ENCODE assay signal across 18 cellular contexts in genomic region chr10:29142516-29143314, GRCh38.
A peak's percentile ranks its signal among the peaks of the same experiment; 100 is the strongest.
DNase-seq lines count a peak whose midpoint lies in the region; ATAC-seq, FAIRE-seq and TF ChIP-seq lines count a peak whose summit lies in the region.
"Had no signal": no experiment of that assay in that cellular context is flagged by ENCODE, and none has a peak within 500 bp of the region (broad histone marks: within the 10 kb centered on the region; RNA-seq: fewer than 3 reads in every experiment).

No MANE protein-coding gene starts in this region.

- H3T11ph ChIP-seq in H9 (ENCODE audit: low read length) = no peak overlapping the region

- no peaks in the 10 kb centered on the region for H3K27me3 ChIP-seq in H9 (ENCODE audit: insufficient read depth, low read length)
- H3K27me3 ChIP-seq in K562 (ENCODE audit: control insufficient read depth in 2 of 2, insufficient read depth in 2 of 2, low read length in 2 of 2) = peaks cover 2 to 10% of the 10 kb centered on the region in 2 experiments; a peak in 4 of 5 replicates
- H3K27me3 ChIP-seq in smooth muscle cell (ENCODE audit: low read depth) = no peaks in the 10 kb centered on the region
- H3K27me3 ChIP-seq: BLaER1 treated with 17β-estradiol and CSF1 and Interleukin-3, amounts not matched to agents 10 nM and 100 nM had no signal

- no peaks in the 10 kb centered on the region for H3K9me1 ChIP-seq in K562 (ENCODE audit: control insufficient read depth, insufficient read depth, low read length)

- no peaks in the 10 kb centered on the region for H3K9me3 ChIP-seq in H9 (ENCODE audit: control insufficient read depth, low read depth, low read length)
- no peaks in the 10 kb centered on the region for H3K9me3 ChIP-seq in K562 (replicated peaks; ENCODE audit: control insufficient read depth, insufficient read depth, low read depth, low read length)
- H3K9me3 ChIP-seq in smooth muscle cell (replicated peaks; ENCODE audit: low read depth) = no peaks in the 10 kb centered on the region

- no peaks in the 10 kb centered on the region for H3K79me2 ChIP-seq in H9 (ENCODE audit: insufficient read depth, low read length)
- H3K79me2 ChIP-seq in K562 (ENCODE audit: control insufficient read depth, insufficient read depth, low read length) = no peaks in the 10 kb centered on the region
- H3K79me2 ChIP-seq in smooth muscle cell (ENCODE audit: low read depth) = no peaks in the 10 kb centered on the region

- H3K9ac ChIP-seq in H9 (ENCODE audit: extremely low read depth, insufficient read length, low read length) (peak overlapping the region; percentile 3), K562 (ENCODE audit: insufficient read depth in 1 of 2, low read depth in 2 of 2, low read length in 2 of 2) (peak overlapping the region; percentile 18 to 74; a peak in 3 of 4 replicates), smooth muscle cell (ENCODE audit: low read depth) (peak overlapping the region; percentile 48)
- H3K9ac ChIP-seq: BLaER1 treated with 17β-estradiol and CSF1 and Interleukin-3, amounts not matched to agents 10 nM and 100 nM had no signal

- peaks cover 0 to 4% (median 3%) of the 10 kb centered on the region in 3 experiments; a peak in 2 of 7 replicates for H3K36me3 Mint-ChIP-seq in H9 (ENCODE audit: insufficient read depth in 1 of 3, low read depth in 3 of 3)
- H3K36me3 Mint-ChIP-seq in naive thymus-derived CD8-positive, alpha-beta T cell = no peaks in the 10 kb centered on the region

- TF ChIP-seq POLR2A in K562 (conservative IDR thresholded peaks at IDR 0.05) = no peak

- WGBS in H9 (ENCODE audit: extremely low coverage, insufficient read length, low lambda C conversion rate) = no CpG with 5 or more reads among the region's 29 CpGs
- 33% methylated on average over 28 of the region's 29 CpGs for WGBS in K562 (ENCODE audit: insufficient coverage, low coverage, missing lambda C conversion rate)
- 18% methylated on average over 17 of the region's 29 CpGs for WGBS in smooth muscle cell (ENCODE audit: low lambda C conversion rate)

- no peak overlapping the region for H4K8ac ChIP-seq in H9 (replicated peaks; ENCODE audit: insufficient read length, low read depth, low read length)

- peaks cover 3% of the 10 kb centered on the region for H3K23me2 ChIP-seq in H9 (ENCODE audit: insufficient read length, low read depth, low read length, poor library complexity, severe bottlenecking)

- H3K4me3 ChIP-seq in K562 (peak overlapping the region; percentile 22; the same call in 1 of the 2 replicates), smooth muscle cell (peak overlapping the region; percentile 37)
- H3K4me3 ChIP-seq: BLaER1 treated with 17β-estradiol and CSF1 and Interleukin-3, amounts not matched to agents 10 nM and 100 nM; lung had no signal

- H3K4me2 ChIP-seq in H9 (ENCODE audit: insufficient read depth, insufficient read length, low read length) (peak overlapping the region; percentile 63), K562 (ENCODE audit: insufficient read depth, low read length) (peak overlapping the region; percentile 65), smooth muscle cell (peak overlapping the region; percentile 84)
- H3K4me2 ChIP-seq: BLaER1 treated with 17β-estradiol and CSF1 and Interleukin-3, amounts not matched to agents 10 nM and 100 nM had no signal

- TF ChIP-seq CTCF in H9 (conservative IDR thresholded peaks at IDR 0.05) (peak; percentile 56; the same call in 2 of the 3 replicates), K562 (IDR thresholded peaks at IDR 0.05 in 2 of 3, conservative IDR thresholded peaks at IDR 0.05 in 1 of 3; ENCODE audit: insufficient read depth in 2 of 3, low read depth in 1 of 3, low read length in 3 of 3) (peak; percentile 34 to 57 (median 57); a peak in 4 of 6 replicates), smooth muscle cell (IDR thresholded peaks at IDR 0.05; ENCODE audit: borderline replicate concordance, insufficient read depth, poor library complexity, severe bottlenecking) (peak; percentile 34)

- no peak overlapping the region for H3K4ac ChIP-seq in H9 (ENCODE audit: low read depth, low read length)

- H4K20me1 ChIP-seq in H9 (ENCODE audit: control insufficient read depth, insufficient read depth, insufficient read length) (no peaks in the 10 kb centered on the region), K562 (replicated peaks; ENCODE audit: control insufficient read depth, insufficient read depth, low read length) (no peaks in the 10 kb centered on the region), smooth muscle cell (ENCODE audit: low read depth) (no peaks in the 10 kb centered on the region)
- H4K20me1 ChIP-seq: BLaER1 treated with 17β-estradiol and CSF1 and Interleukin-3, amounts not matched to agents 10 nM and 100 nM had no signal

- H3K79me1 ChIP-seq in H9 (ENCODE audit: insufficient read depth, low read depth, low read length, poor library complexity, severe bottlenecking) = no peaks in the 10 kb centered on the region

- peak; percentile 47 to 65; a peak in 3 of 4 replicates for TF ChIP-seq RAD21 in K562 (CRISPR knock-in tag; conservative IDR thresholded peaks at IDR 0.05 in 1 of 2, IDR thresholded peaks at IDR 0.05 in 1 of 2)

- H3K4me1 ChIP-seq in H9 (ENCODE audit: insufficient read depth, low read length) (peaks cover 2% of the 10 kb centered on the region; the same call in 1 of the 2 replicates), K562 (replicated peaks in 1 of 2; ENCODE audit: control insufficient read depth in 2 of 2, insufficient read depth in 2 of 2, low read length in 2 of 2) (peaks cover 0 to 8% of the 10 kb centered on the region in 2 experiments; a peak in 3 of 5 replicates), smooth muscle cell (ENCODE audit: low read depth) (peaks cover 35% of the 10 kb centered on the region)
- H3K4me1 ChIP-seq: BLaER1 treated with 17β-estradiol and CSF1 and Interleukin-3, amounts not matched to agents 10 nM and 100 nM had no signal

- DNase-seq in H9 (peak; percentile 86), K562 (ENCODE audit: extremely low read depth in 1 of 4, low spot score in 3 of 4) (peak; percentile 30 to 64 (median 36)), left colon (no peak), smooth muscle cell (lab: John Stamatoyannopoulos, UW; ENCODE audit: unreplicated experiment) (no peak), DMS153 (lab: John Stamatoyannopoulos, UW) (no peak), glomerular visceral epithelial cell (ENCODE audit: extremely low spot score) (no peak)
- no peak for DNase-seq in stimulated activated CD4-positive, alpha-beta T cell treated with anti-CD3 and anti-CD28 coated beads, Interleukin-1b, Interleukin-23, amount 100 ng/mL, for 48 hours
- no peak for DNase-seq in naive thymus-derived CD8-positive, alpha-beta T cell
- DNase-seq: activated CD8-positive, alpha-beta T cell treated with anti-CD3 and anti-CD28 coated beads for 36 hours; NCI-H1930; NCI-H510A treated with DMSO at 0.1 percent for 48 hours; stimulated activated naive CD4-positive, alpha-beta T cell had no signal

- no peak overlapping the region for H3K18ac ChIP-seq in H9 (ENCODE audit: insufficient read length, low read depth, low read length)

- H3K4me3 Mint-ChIP-seq in H9 = peak overlapping the region; percentile 79 to 83
- no peak overlapping the region for H3K4me3 Mint-ChIP-seq in naive thymus-derived CD8-positive, alpha-beta T cell
- H3K4me3 Mint-ChIP-seq: activated CD8-positive, alpha-beta T cell treated with anti-CD3 and anti-CD28 coated beads for 36 hours; activated T-helper 17 cell treated with anti-CD3 and anti-CD28 coated beads, Interleukin-2, amount 50 U/mL, for 72 hours had no signal

- peaks cover 48% of the 10 kb centered on the region in 2 experiments for H3K4me1 Mint-ChIP-seq in H9
- peaks cover 0 to 2% (median under 1%) of the 10 kb centered on the region in 4 donors for H3K4me1 Mint-ChIP-seq in naive thymus-derived CD8-positive, alpha-beta T cell
- H3K4me1 Mint-ChIP-seq: activated T-helper 17 cell treated with anti-CD3 and anti-CD28 coated beads, Interleukin-2, amount 50 U/mL, for 72 hours had no signal

- BruUV-seq in K562 (replicated peaks; lab: Mats Ljungman, UMichigan) = no TSS peak

- FAIRE-seq in K562 (lab: Jason Lieb, UNC) = peak; percentile 83
- FAIRE-seq: colon, GM12891 had no signal

- H2BK20ac ChIP-seq in H9 (ENCODE audit: low read depth, low read length, poor library complexity, severe bottlenecking) = no peak overlapping the region

- H3K36me3 ChIP-seq in K562 (ENCODE audit: control insufficient read depth, insufficient read depth, low read length) (no peaks in the 10 kb centered on the region), smooth muscle cell (ENCODE audit: low read depth) (no peaks in the 10 kb centered on the region)
- H3K36me3 ChIP-seq: BLaER1 treated with 17β-estradiol and CSF1 and Interleukin-3, amounts not matched to agents 10 nM and 100 nM had no signal

- peak overlapping the region; percentile 70 to 97 (median 95) for H3K27ac Mint-ChIP-seq in H9
- H3K27ac Mint-ChIP-seq in naive thymus-derived CD8-positive, alpha-beta T cell = peak overlapping the region in 1 of 10 donors; percentile 58
- H3K27ac Mint-ChIP-seq: activated CD8-positive, alpha-beta T cell treated with anti-CD3 and anti-CD28 coated beads for 36 hours; activated T-helper 17 cell treated with anti-CD3 and anti-CD28 coated beads, Interleukin-2, amount 50 U/mL, for 72 hours had no signal

- H2BK120ac ChIP-seq in H9 (ENCODE audit: low read depth, low read length, poor library complexity, severe bottlenecking) = no peak overlapping the region

- no peak overlapping the region for H2BK5ac ChIP-seq in H9 (ENCODE audit: insufficient read length, low read length)

- H3K27ac ChIP-seq in H9 (ENCODE audit: insufficient read length, low read depth, low read length) = no peak overlapping the region
- H3K27ac ChIP-seq in K562 (ENCODE audit: extremely low read depth, low read depth, low read length) = no peak overlapping the region; the same call in 2 of the 3 replicates
- H3K27ac ChIP-seq in smooth muscle cell (ENCODE audit: low read depth) = peak overlapping the region; percentile 93
- H3K27ac ChIP-seq: BLaER1 treated with 17β-estradiol and CSF1 and Interleukin-3, amounts not matched to agents 10 nM and 100 nM had no signal

- H3K9me3 Mint-ChIP-seq in H9 = peaks cover 0 to 3% of the 10 kb centered on the region in 2 experiments; a peak in 1 of 5 replicates
- H3K9me3 Mint-ChIP-seq in naive thymus-derived CD8-positive, alpha-beta T cell = peaks cover 0 to 4% (median 0%) of the 10 kb centered on the region in 9 donors
- H3K9me3 Mint-ChIP-seq: activated CD8-positive, alpha-beta T cell treated with anti-CD3 and anti-CD28 coated beads for 36 hours; activated T-helper 17 cell treated with anti-CD3 and anti-CD28 coated beads, Interleukin-2, amount 50 U/mL, for 72 hours had no signal

- CTCF ChIA-PET in K562 (lab: Yijun Ruan, JAX; ENCODE audit: low intra/inter-chr PET ratio) = no interaction called here

- no peak overlapping the region for H2BK15ac ChIP-seq in H9 (ENCODE audit: low read depth, low read length)

- H2AK5ac ChIP-seq in H9 (ENCODE audit: insufficient read length, low read length) = no peak overlapping the region

- H3K14ac ChIP-seq in H9 (ENCODE audit: insufficient read depth, low read length) = 0 out of 2 replicates have a peak overlapping the region, but pooled peaks have one; percentile 3

- in situ Hi-C loops in K562 (cut with MboI) = loop anchor here (25.0 kb wide), 1 partner anchor 480 kb away; no protein-coding TSS in a partner anchor

- H2BK12ac ChIP-seq in H9 (ENCODE audit: insufficient read length, low read depth, low read length) = no peak overlapping the region

- intact Hi-C loops in K562 (cut with micrococcal nuclease) (no loop called here), left colon (cut with DNase I, micrococcal nuclease) (no loop called here)

- H3K56ac ChIP-seq in H9 (ENCODE audit: insufficient read length, low read depth, low read length) = no peak overlapping the region

- TF ChIP-seq EP300 in K562 (IDR thresholded peaks at IDR 0.05; ENCODE audit: low read length) = no peak

- H3F3A ChIP-seq in smooth muscle cell (ENCODE audit: low read depth) = peaks cover 29% of the 10 kb centered on the region

- no peak overlapping the region for H4K5ac ChIP-seq in H9 (ENCODE audit: insufficient read length, low read depth, low read length)

- no peak overlapping the region for H4K91ac ChIP-seq in H9 (ENCODE audit: insufficient read length, low read depth, low read length)

- no peaks in the 10 kb centered on the region for H3K27me3 Mint-ChIP-seq in H9 (ENCODE audit: low read depth)
- peaks cover 3 to 75% (median 27%) of the 10 kb centered on the region in 5 donors for H3K27me3 Mint-ChIP-seq in naive thymus-derived CD8-positive, alpha-beta T cell

- POLR2A ChIA-PET in K562 (lab: Yijun Ruan, JAX) = interaction anchor here (0.6 to 1.4 kb wide), 4 partner anchors 10 to 321 kb away, joined by 3 to 10 read pairs (median 4); no protein-coding TSS in a partner anchor
- POLR2A ChIA-PET in naive thymus-derived CD8-positive, alpha-beta T cell (lab: Charles Lee) = no interaction called here

- H2AFZ ChIP-seq in H9 (ENCODE audit: low read length) (no peak overlapping the region), K562 (ENCODE audit: low read depth, low read length) (peak overlapping the region; percentile 73), smooth muscle cell (ENCODE audit: low read depth) (peak overlapping the region; percentile 66)

- ATAC-seq in K562 (peak; percentile 95), left colon (peak; percentile 56)
- ATAC-seq in naive thymus-derived CD8-positive, alpha-beta T cell = no peak
- ATAC-seq: activated CD8-positive, alpha-beta T cell treated with anti-CD3 and anti-CD28 coated beads for 36 hours; activated T-helper 17 cell treated with anti-CD3 and anti-CD28 coated beads, Interleukin-2, amount 50 U/mL, for 72 hours; esophagus mucosa had no signal

- no peak overlapping the region for H3K23ac ChIP-seq in H9 (ENCODE audit: insufficient read length, low read depth, low read length)

Comparison
In these comparisons a context has a peak if more than half of its experiments do, and no peak if none do; other contexts are left out.
1. DNase-seq: peak in H9 (single experiment) and K562 (4 of 4); none in left colon (0 of 2), smooth muscle cell (single experiment), stimulated activated CD4-positive, alpha-beta T cell treated with anti-CD3 and anti-CD28 coated beads, Interleukin-1b, Interleukin-23, amount 100 ng/mL, for 48 hours (single experiment), naive thymus-derived CD8-positive, alpha-beta T cell (0 of 10), DMS153 (single experiment) and glomerular visceral epithelial cell (single experiment).
2. H3K4me3 Mint-ChIP-seq: peak in H9 (2 of 2); none in naive thymus-derived CD8-positive, alpha-beta T cell (0 of 10).
3. ATAC-seq: peak in K562 (single experiment) and left colon (single experiment); none in naive thymus-derived CD8-positive, alpha-beta T cell (0 of 2).
4. Peak in every context shown above with its lines, with median percentiles within 50 percentile points of each other: H3K4me2 ChIP-seq, H3K9ac ChIP-seq and CTCF ChIP-seq.